Comparison of ENCODE assay signal across 19 cellular contexts in genomic region chr7:44467217-44467548, GRCh38. TPM values are rescaled to one million over a fixed set of nuclear protein-coding genes. Genes with fewer than 3 reads are reported as not detected.
DNase-seq lines count a peak whose midpoint lies in the region; ATAC-seq, FAIRE-seq and TF ChIP-seq lines count a peak whose summit lies in the region.
"Had no signal": no experiment of that assay in that cellular context is flagged by ENCODE, and none has a peak within 500 bp of the region (broad histone marks: within the 10 kb centered on the region; RNA-seq: fewer than 3 reads in every experiment).

No MANE protein-coding gene starts in this region.

- H3K4me1 ChIP-seq in HepG2 (ENCODE audit: insufficient read depth, low read length) (peaks cover 51% of the 10 kb centered on the region), right lobe of liver (peaks cover 0 to 53% (median 11%) of the 10 kb centered on the region in 4 donors), uterus (no peaks in the 10 kb centered on the region)

- CTCF ChIA-PET in HepG2 (lab: Yijun Ruan, JAX; ENCODE audit: low intra/inter-chr PET ratio, low total read pairs): no interaction called here
- CTCF ChIA-PET in activated CD8-positive, alpha-beta T cell treated with anti-CD3 and anti-CD28 coated beads, Interleukin-2, amount 10 ng/mL, durations not matched to agents 7 days and 5 days (lab: Charles Lee): interaction anchor here (1.0 to 1.5 kb wide), 6 partner anchors 10 to 227 kb away, joined by 3 to 5 read pairs (median 4); partner anchors contain the start of gene DDX56

- no peak for FAIRE-seq in HepG2 (lab: Jason Lieb, UNC)
- no peak for FAIRE-seq in GM12892 (lab: Jason Lieb, UNC)

- H3K9me3 ChIP-seq in HepG2 (ENCODE audit: low read length): no peaks in the 10 kb centered on the region
- H3K9me3 ChIP-seq in right lobe of liver: no peaks in the 10 kb centered on the region
- H3K9me3 ChIP-seq in uterus: no peaks in the 10 kb centered on the region
- H3K9me3 ChIP-seq: HAP-1 had no signal

- H3K4me3 Mint-ChIP-seq in activated CD8-positive, alpha-beta T cell treated with anti-CD3 and anti-CD28 coated beads, Interleukin-2, amount 10 ng/mL, durations not matched to agents 7 days and 5 days: no peak overlapping the region
- peak overlapping the region; percentile 15 to 43 for H3K4me3 Mint-ChIP-seq in effector memory CD8-positive, alpha-beta T cell
- H3K4me3 Mint-ChIP-seq in stimulated activated effector memory CD8-positive, alpha-beta T cell treated with anti-CD3 and anti-CD28 coated beads, Interleukin-12 subunit alpha, Interleukin-12 subunit beta, amount 100 ng/mL, for 72 hours: peak overlapping the region; percentile 44
- H3K4me3 Mint-ChIP-seq in endothelial cell (ENCODE audit: unreplicated experiment): no peak overlapping the region
- H3K4me3 Mint-ChIP-seq: B cell; CD4-positive, alpha-beta T cell; IgD-negative memory B cell had no signal

- WGBS in HepG2 (ENCODE audit: low lambda C conversion rate): 87% methylated on average over 4 of the region's 4 CpGs
- WGBS in right lobe of liver (ENCODE audit: insufficient coverage, low coverage, low lambda C conversion rate, missing lambda C conversion rate): 81% methylated on average over 4 of the region's 4 CpGs

- TF ChIP-seq POLR2A in HepG2 (IDR thresholded peaks at IDR 0.05; ENCODE audit: insufficient read depth in 1 of 2, low read depth in 2 of 2, low read length in 2 of 2) (no peak), right lobe of liver (IDR thresholded peaks at IDR 0.05) (no peak), GM12892 (IDR thresholded peaks at IDR 0.05; ENCODE audit: low read depth, low read length) (no peak), uterus (IDR thresholded peaks at IDR 0.05) (no peak)

- peak overlapping the region; percentile 11 for H3K27ac Mint-ChIP-seq in activated CD8-positive, alpha-beta T cell treated with anti-CD3 and anti-CD28 coated beads, Interleukin-2, amount 10 ng/mL, durations not matched to agents 7 days and 5 days
- H3K27ac Mint-ChIP-seq in effector memory CD8-positive, alpha-beta T cell: peak overlapping the region in 1 of 2 donors; percentile 80
- peak overlapping the region; percentile 77 for H3K27ac Mint-ChIP-seq in stimulated activated effector memory CD8-positive, alpha-beta T cell treated with anti-CD3 and anti-CD28 coated beads, Interleukin-12 subunit alpha, Interleukin-12 subunit beta, amount 100 ng/mL, for 72 hours
- no peak overlapping the region for H3K27ac Mint-ChIP-seq in endothelial cell (ENCODE audit: unreplicated experiment)
- H3K27ac Mint-ChIP-seq: B cell; CD4-positive, alpha-beta T cell; IgD-negative memory B cell had no signal

- H3K4me1 Mint-ChIP-seq in activated CD8-positive, alpha-beta T cell treated with anti-CD3 and anti-CD28 coated beads, Interleukin-2, amount 10 ng/mL, durations not matched to agents 7 days and 5 days (ENCODE audit: low read depth): peaks cover 69% of the 10 kb centered on the region
- peaks cover 43 to 54% of the 10 kb centered on the region in 2 donors for H3K4me1 Mint-ChIP-seq in effector memory CD8-positive, alpha-beta T cell (ENCODE audit: low read depth in 2 of 2)
- peaks cover 70% of the 10 kb centered on the region for H3K4me1 Mint-ChIP-seq in stimulated activated effector memory CD8-positive, alpha-beta T cell treated with anti-CD3 and anti-CD28 coated beads, Interleukin-12 subunit alpha, Interleukin-12 subunit beta, amount 100 ng/mL, for 72 hours
- H3K4me1 Mint-ChIP-seq in endothelial cell (ENCODE audit: unreplicated experiment): peaks cover 4% of the 10 kb centered on the region

- H3K27ac ChIP-seq in HepG2 (ENCODE audit: extremely low read length, insufficient read depth, low read length) (no peak overlapping the region), right lobe of liver (no peak overlapping the region), uterus (no peak overlapping the region)

- H3K27me3 ChIP-seq in HepG2 (ENCODE audit: control insufficient read depth in 1 of 2, insufficient read depth in 2 of 2, low read length in 2 of 2) (no peaks in the 10 kb centered on the region), right lobe of liver (no peaks in the 10 kb centered on the region), uterus (no peaks in the 10 kb centered on the region)

- H3K27me3 Mint-ChIP-seq in activated CD8-positive, alpha-beta T cell treated with anti-CD3 and anti-CD28 coated beads, Interleukin-2, amount 10 ng/mL, durations not matched to agents 7 days and 5 days (ENCODE audit: low read depth): no peaks in the 10 kb centered on the region
- H3K27me3 Mint-ChIP-seq in effector memory CD8-positive, alpha-beta T cell: no peaks in the 10 kb centered on the region
- H3K27me3 Mint-ChIP-seq in endothelial cell (ENCODE audit: unreplicated experiment): no peaks in the 10 kb centered on the region
- H3K27me3 Mint-ChIP-seq: B cell; CD4-positive, alpha-beta T cell; IgD-negative memory B cell had no signal

- H3K4me3 ChIP-seq in HepG2 (replicated peaks in 1 of 3; ENCODE audit: insufficient read depth in 1 of 3, low read depth in 2 of 3, low read length in 3 of 3) (no peak overlapping the region), right lobe of liver (no peak overlapping the region), uterus (no peak overlapping the region)
- H3K4me3 ChIP-seq: HAP-1 had no signal

- no peak overlapping the region for H2AFZ ChIP-seq in HepG2 (ENCODE audit: low read length)

- intact Hi-C loops in HepG2 (cut with micrococcal nuclease; ENCODE audit: unreplicated experiment): no loop called here
- intact Hi-C loops in right lobe of liver (cut with DNase I): no loop called here
- intact Hi-C loops in uterus (cut with DNase I; ENCODE audit: low total_unique reads): no loop called here

- no peak for ATAC-seq in HepG2
- no peak for ATAC-seq in right lobe of liver
- ATAC-seq in activated CD8-positive, alpha-beta T cell treated with anti-CD3 and anti-CD28 coated beads, Interleukin-2, amount 10 ng/mL, durations not matched to agents 7 days and 5 days: no peak
- ATAC-seq in effector memory CD8-positive, alpha-beta T cell (replicated peaks): no peak
- no peak for ATAC-seq in stimulated activated effector memory CD8-positive, alpha-beta T cell treated with anti-CD3 and anti-CD28 coated beads, Interleukin-12 subunit alpha, Interleukin-12 subunit beta, amount 100 ng/mL, for 72 hours
- ATAC-seq: Panc1 had no signal

- H3K36me3 Mint-ChIP-seq in activated CD8-positive, alpha-beta T cell treated with anti-CD3 and anti-CD28 coated beads, Interleukin-2, amount 10 ng/mL, durations not matched to agents 7 days and 5 days (ENCODE audit: low read depth): peaks cover 61% of the 10 kb centered on the region
- H3K36me3 Mint-ChIP-seq in effector memory CD8-positive, alpha-beta T cell (ENCODE audit: insufficient read depth): peaks cover 41% of the 10 kb centered on the region
- peaks cover 75% of the 10 kb centered on the region for H3K36me3 Mint-ChIP-seq in stimulated activated effector memory CD8-positive, alpha-beta T cell treated with anti-CD3 and anti-CD28 coated beads, Interleukin-12 subunit alpha, Interleukin-12 subunit beta, amount 100 ng/mL, for 72 hours
- peaks cover 9% of the 10 kb centered on the region for H3K36me3 Mint-ChIP-seq in endothelial cell (ENCODE audit: low read depth, unreplicated experiment)

- no peak for TF ChIP-seq EP300 in HepG2 (IDR thresholded peaks at IDR 0.05; ENCODE audit: low read depth in 2 of 2, low read length in 2 of 2)
- no peak for TF ChIP-seq EP300 in HepG2 (CRISPR knock-in tag; IDR thresholded peaks at IDR 0.05; ENCODE audit: borderline replicate concordance)

- DNase-seq in HepG2 (ENCODE audit: low spot score) (no peak), right lobe of liver (no peak), endothelial cell (ENCODE audit: low spot score) (no peak), GM12892 (ENCODE audit: insufficient read length) (no peak), uterus (no peak)
- no peak for DNase-seq in activated CD8-positive, alpha-beta T cell treated with anti-CD3 and anti-CD28 coated beads, Interleukin-2, amount 10 ng/mL, durations not matched to agents 7 days and 5 days
- no peak for DNase-seq in effector memory CD8-positive, alpha-beta T cell
- no peak for DNase-seq in stimulated activated effector memory CD8-positive, alpha-beta T cell treated with anti-CD3 and anti-CD28 coated beads, Interleukin-12 subunit alpha, Interleukin-12 subunit beta, amount 100 ng/mL, for 72 hours (ENCODE audit: low spot score in 2 of 2)
- DNase-seq: CD4-positive, alpha-beta T cell; DMS79 treated with DMSO at 0.1 percent for 48 hours; Kasumi-1; MM.1S; NCI-H1092 treated with DMSO at 0.1 percent for 48 hours; NCI-H1694; NCI-H510A treated with DMSO at 0.1 percent for 48 hours had no signal

- TF ChIP-seq CTCF in HepG2 (CRISPR knock-in tag; IDR thresholded peaks at IDR 0.05): no peak
- TF ChIP-seq CTCF in right lobe of liver (IDR thresholded peaks at IDR 0.05): no peak
- TF ChIP-seq CTCF in endothelial cell (IDR thresholded peaks at IDR 0.05; ENCODE audit: unreplicated experiment): no peak
- no peak for TF ChIP-seq CTCF in uterus (IDR thresholded peaks at IDR 0.05)

- TF ChIP-seq RAD21 in HepG2 (CRISPR knock-in tag; IDR thresholded peaks at IDR 0.05): no peak

- in situ Hi-C loops in HepG2 (cut with HindIII; ENCODE audit: extremely low pct_ligation_motif_present, low pct_unique_long_range_greater_than_20kb): no loop called here

- H3K9ac ChIP-seq in HepG2 (ENCODE audit: insufficient read depth, low read depth, low read length): no peak overlapping the region

- H3K36me3 ChIP-seq in HepG2 (replicated peaks in 1 of 2; ENCODE audit: control insufficient read depth in 1 of 2, insufficient read depth in 2 of 2, low read length in 2 of 2): peaks cover 24 to 50% of the 10 kb centered on the region in 2 experiments
- H3K36me3 ChIP-seq in right lobe of liver: peaks cover 0 to 13% (median 0%) of the 10 kb centered on the region in 4 donors
- no peaks in the 10 kb centered on the region for H3K36me3 ChIP-seq in uterus

- no peaks in the 10 kb centered on the region for H3K9me3 Mint-ChIP-seq in activated CD8-positive, alpha-beta T cell treated with anti-CD3 and anti-CD28 coated beads, Interleukin-2, amount 10 ng/mL, durations not matched to agents 7 days and 5 days (ENCODE audit: insufficient read depth)
- H3K9me3 Mint-ChIP-seq in effector memory CD8-positive, alpha-beta T cell: no peaks in the 10 kb centered on the region
- no peaks in the 10 kb centered on the region for H3K9me3 Mint-ChIP-seq in stimulated activated effector memory CD8-positive, alpha-beta T cell treated with anti-CD3 and anti-CD28 coated beads, Interleukin-12 subunit alpha, Interleukin-12 subunit beta, amount 100 ng/mL, for 72 hours
- no peaks in the 10 kb centered on the region for H3K9me3 Mint-ChIP-seq in endothelial cell (ENCODE audit: unreplicated experiment)
- H3K9me3 Mint-ChIP-seq: CD4-positive, alpha-beta T cell; IgD-negative memory B cell had no signal

- POLR2A ChIA-PET in HepG2 (lab: Yijun Ruan, JAX): no interaction called here
- POLR2A ChIA-PET in activated CD8-positive, alpha-beta T cell treated with anti-CD3 and anti-CD28 coated beads, Interleukin-2, amount 10 ng/mL, durations not matched to agents 7 days and 5 days (lab: Charles Lee): interaction anchor here (1.8 kb wide), 1 partner anchor 23 kb away, joined by 6 read pairs; the partner anchor contains the start of gene NUDCD3

- H4K20me1 ChIP-seq in HepG2 (ENCODE audit: insufficient read depth, low read length): no peaks in the 10 kb centered on the region

- BruUV-seq in HepG2 (replicated peaks; lab: Mats Ljungman, UMichigan): no TSS peak

- H3K79me2 ChIP-seq in HepG2 (ENCODE audit: insufficient read depth, low read length): peaks cover 60% of the 10 kb centered on the region

- H3K4me2 ChIP-seq in HepG2 (ENCODE audit: low read depth, low read length): no peak overlapping the region

RNA-seq across cellular contexts. Expression of gene NUDCD3, which starts 23.3 kb away (rescaled TPM):
- total RNA-seq in HepG2 (2016; rRNA removed; fragmentation: Illumina TruSeq; extraction: Trizol): 49.9 and 54.6 TPM in 2 replicates
- total RNA-seq in HepG2 (2016; cell fraction: cytosol; rRNA removed; fragmentation: Illumina TruSeq; extraction: Trizol; ENCODE audit: low read depth): 13.4 and 14.8 TPM in 2 replicates
- 43.2 and 52.2 TPM in 2 replicates for total RNA-seq in HepG2 (2016; cell fraction: insoluble cytoplasmic fraction; rRNA removed; fragmentation: Illumina TruSeq; extraction: Trizol)
- 11.7 and 13.3 TPM in 2 replicates for total RNA-seq in HepG2 (2016; cell fraction: membrane; rRNA removed; fragmentation: Illumina TruSeq; extraction: Trizol)
- total RNA-seq in HepG2 (2016; cell fraction: nucleus; rRNA removed; fragmentation: Illumina TruSeq; extraction: Trizol): 42.0 and 47.5 TPM in 2 replicates
- 20.8 and 25.4 TPM in 2 replicates for polyA plus RNA-seq in HepG2 (2011; rRNA removed)
- polyA plus RNA-seq in HepG2 (2011; cell fraction: cytosol; rRNA removed): 21.8 and 27.6 TPM in 2 replicates
- polyA plus RNA-seq in HepG2 (2011; cell fraction: nucleus; rRNA removed): 32.7 and 41.3 TPM in 2 replicates
- 27.9 and 29.4 TPM in 2 replicates for polyA plus RNA-seq in HepG2 (2012)
- polyA plus RNA-seq in HepG2 (2016; cell fraction: cytosol; fragmentation: Illumina TruSeq; extraction: Trizol; ENCODE audit: low read depth): 2.5 and 3.1 TPM in 2 replicates
- polyA plus RNA-seq in HepG2 (2016; cell fraction: insoluble cytoplasmic fraction; fragmentation: Illumina TruSeq; extraction: Trizol; ENCODE audit: low read depth): 30.1 and 34.3 TPM in 2 replicates
- 5.2 and 6.4 TPM in 2 replicates for polyA plus RNA-seq in HepG2 (2016; cell fraction: membrane; fragmentation: Illumina TruSeq; extraction: Trizol; ENCODE audit: low read depth)
- 35.7 and 42.8 TPM in 2 replicates for polyA plus RNA-seq in HepG2 (2016; cell fraction: nucleus; fragmentation: Illumina TruSeq; extraction: Trizol; ENCODE audit: insufficient read depth, low read depth)
- polyA minus RNA-seq in HepG2 (2011; rRNA and poly(A)+ RNA removed; ENCODE audit: low replicate concordance): 43.7 and 47.9 TPM in 2 replicates
- polyA minus RNA-seq in HepG2 (2011; cell fraction: cytosol; rRNA and poly(A)+ RNA removed): 19.5 and 27.3 TPM in 2 replicates
- 36.7 and 44.8 TPM in 2 replicates for polyA minus RNA-seq in HepG2 (2011; cell fraction: nucleus; rRNA and poly(A)+ RNA removed)
- total RNA-seq in right lobe of liver: 10 to 100 TPM; 24.4 to 47.1 (median 42.5) TPM
- total RNA-seq in activated CD8-positive, alpha-beta T cell treated with anti-CD3 and anti-CD28 coated beads, Interleukin-2, amount 10 ng/mL, durations not matched to agents 7 days and 5 days: 10 to 100 TPM; 80.7 to 84.0 TPM
- 97.5 TPM for total RNA-seq in endothelial cell (ENCODE audit: unreplicated experiment)
- polyA plus RNA-seq in GM12892 (2012; ENCODE audit: missing spikeins): 36.7 TPM
- total RNA-seq in uterus: 100 to 1,000 TPM in 1 of 4 donors, 10 to 100 TPM in 3; 28.5 to 115 (median 52.6) TPM

Comparison
In these comparisons a context has a peak if more than half of its experiments do, and no peak if none do; other contexts are left out.
1. H3K4me3 Mint-ChIP-seq: peak in effector memory CD8-positive, alpha-beta T cell (2 of 2) and stimulated activated effector memory CD8-positive, alpha-beta T cell treated with anti-CD3 and anti-CD28 coated beads, Interleukin-12 subunit alpha, Interleukin-12 subunit beta, amount 100 ng/mL, for 72 hours (single experiment); none in activated CD8-positive, alpha-beta T cell treated with anti-CD3 and anti-CD28 coated beads, Interleukin-2, amount 10 ng/mL, durations not matched to agents 7 days and 5 days (single experiment) and endothelial cell (single experiment).